8 cellular contexts compared by ENCODE assay signal in genomic region chr3:32570426-32571191, GRCh38. TPM values are rescaled to one million over a fixed set of nuclear protein-coding genes. Genes with fewer than 3 reads are reported as not detected.
DNase-seq lines count a peak whose midpoint lies in the region; ATAC-seq and TF ChIP-seq lines count a peak whose summit lies in the region.

DYNC1LI1 (minus strand) TSS chr3:32570858; CDS start chr3:32570770, 88 bp downstream.

- H3K27me3 Mint-ChIP-seq in activated T-cell treated with anti-CD3 and anti-CD28 coated beads, Interleukin-2, amount 50 U/mL, for 4 hours (ENCODE audit: low read depth) = no peaks in the 10 kb centered on the region

- peaks cover 31% of the 10 kb centered on the region for H3K4me1 Mint-ChIP-seq in activated T-cell treated with anti-CD3 and anti-CD28 coated beads, Interleukin-2, amount 50 U/mL, for 4 hours (ENCODE audit: low read depth)

- no peaks in the 10 kb centered on the region for H4K20me1 ChIP-seq in KMS-11 (ENCODE audit: insufficient read depth)

- TF ChIP-seq CTCF in KMS-11 (conservative IDR thresholded peaks at IDR 0.05; ENCODE audit: low read depth, low read length) = no peak
- TF ChIP-seq CTCF in Panc1 (IDR thresholded peaks at IDR 0.05) = no peak

- H3K9ac ChIP-seq in KMS-11 (peak within 1 kb of the TSS; percentile 90), mucosa of stomach (ENCODE audit: low read length) (peak within 1 kb of the TSS; percentile 92)

- peaks cover 4% of the 10 kb centered on the region for H3K36me3 Mint-ChIP-seq in activated T-cell treated with anti-CD3 and anti-CD28 coated beads, Interleukin-2, amount 50 U/mL, for 4 hours (ENCODE audit: insufficient read depth)

- peaks cover 27% of the 10 kb centered on the region for H3K79me2 ChIP-seq in KMS-11 (ENCODE audit: insufficient read depth, low read depth)

- intact Hi-C loops in Panc1 (cut with micrococcal nuclease; ENCODE audit: unreplicated experiment) = no loop called here

- in situ Hi-C loops in Panc1 (cut with HindIII; ENCODE audit: low pct_unique_long_range_greater_than_20kb, low sequenced_read_pairs) = no loop called here

- no TSS peak for BruUV-seq in Panc1 (replicated peaks; lab: Mats Ljungman, UMichigan)

- no peaks in the 10 kb centered on the region for H3K9me3 Mint-ChIP-seq in activated T-cell treated with anti-CD3 and anti-CD28 coated beads, Interleukin-2, amount 50 U/mL, for 4 hours

- H3K4me1 ChIP-seq in KMS-11 (ENCODE audit: low read depth, poor library complexity, severe bottlenecking) (peaks cover 18% of the 10 kb centered on the region), Panc1 (ENCODE audit: control insufficient read depth, insufficient read depth, low read length) (peaks cover 6% of the 10 kb centered on the region), esophagus (ENCODE audit: control insufficient read depth in 2 of 2, insufficient read depth in 2 of 2, low read length in 1 of 2) (no peaks in the 10 kb centered on the region), mucosa of stomach (ENCODE audit: control insufficient read depth, insufficient read depth, low read length) (peaks cover 19% of the 10 kb centered on the region)

- H3K9me3 ChIP-seq in Panc1 (ENCODE audit: control insufficient read depth, insufficient read depth, low read depth, low read length) (no peaks in the 10 kb centered on the region), esophagus (ENCODE audit: control insufficient read depth in 2 of 2, insufficient read depth in 1 of 2, low read depth in 1 of 2, low read length in 1 of 2) (no peaks in the 10 kb centered on the region), mucosa of stomach (ENCODE audit: control insufficient read depth, low read length) (no peaks in the 10 kb centered on the region)

- CTCF ChIA-PET in Panc1 (lab: Charles Lee) = no interaction called here

- peak within 1 kb of the TSS; percentile 95 for H3K4me3 Mint-ChIP-seq in activated T-cell treated with anti-CD3 and anti-CD28 coated beads, Interleukin-2, amount 50 U/mL, for 4 hours

- H3K36me3 ChIP-seq in KMS-11 (ENCODE audit: insufficient read depth) (no peaks in the 10 kb centered on the region), Panc1 (ENCODE audit: control insufficient read depth, insufficient read depth, low read length) (peaks cover 9% of the 10 kb centered on the region), esophagus (ENCODE audit: control insufficient read depth in 2 of 2, insufficient read depth in 2 of 2, low read length in 1 of 2) (peaks cover 0 to 3% of the 10 kb centered on the region in 2 donors), mucosa of stomach (ENCODE audit: control insufficient read depth, insufficient read depth, low read length) (no peaks in the 10 kb centered on the region)

- WGBS in esophagus, 2 donors = 0 to 1% methylated on average over 76 to 88 of the region's 88 CpGs

- POLR2A ChIA-PET in Panc1 (lab: Charles Lee) = no interaction called here

- no peaks in the 10 kb centered on the region for H3K27me3 ChIP-seq in KMS-11 (ENCODE audit: insufficient read depth, low read depth)
- no peaks in the 10 kb centered on the region for H3K27me3 ChIP-seq in Panc1 (ENCODE audit: control insufficient read depth, insufficient read depth, low read length)
- H3K27me3 ChIP-seq in esophagus (ENCODE audit: control insufficient read depth in 1 of 2, insufficient read depth in 2 of 2, low read length in 2 of 2) = no peaks in the 10 kb centered on the region
- no peaks in the 10 kb centered on the region for H3K27me3 ChIP-seq in mucosa of stomach (ENCODE audit: control insufficient read depth, insufficient read depth, low read length)

- peak within 1 kb of the TSS; percentile 92 for H3K4me2 ChIP-seq in KMS-11

- peak within 1 kb of the TSS; percentile 71 for H2AFZ ChIP-seq in KMS-11 (ENCODE audit: low read depth)

- H3K4me3 ChIP-seq in KMS-11 (IDR thresholded peaks at IDR 0.05; ENCODE audit: insufficient read depth, low read depth, low read length) (peak within 1 kb of the TSS; percentile 69), Panc1 (ENCODE audit: low read depth in 2 of 2, low read length in 2 of 2) (peak within 1 kb of the TSS; percentile 76 to 81), esophagus (ENCODE audit: low read depth in 1 of 2, low read length in 2 of 2) (peak within 1 kb of the TSS; percentile 81 to 96), mucosa of stomach (ENCODE audit: low read length) (peak within 1 kb of the TSS; percentile 92)

- peak; percentile 43 for DNase-seq in DMS53 treated with DMSO at 0.1 percent for 48 hours (lab: John Stamatoyannopoulos, UW; ENCODE audit: unreplicated experiment)
- no peak for DNase-seq in Panc1 (ENCODE audit: low read depth, low spot score)
- DNase-seq in activated T-cell treated with anti-CD3 and anti-CD28 coated beads, Interleukin-2, amount 50 U/mL, for 4 hours = peak; percentile 91
- DNase-seq in stimulated activated CD8-positive, alpha-beta memory T cell treated with anti-CD3 and anti-CD28 coated beads, Interleukin-4, amount 100 ng/mL, for 48 hours = peak; percentile 97

- ATAC-seq in GM21786 (IDR thresholded peaks at IDR 0.05; ENCODE audit: unreplicated experiment) (peak; percentile 79), Panc1 (peak; percentile 97)
- ATAC-seq in activated T-cell treated with anti-CD3 and anti-CD28 coated beads, Interleukin-2, amount 50 U/mL, for 4 hours = peak; percentile 96 to 97

- H3K27ac ChIP-seq in KMS-11 (peak within 1 kb of the TSS; percentile 83), Panc1 (ENCODE audit: low read length) (peak within 1 kb of the TSS; percentile 87), esophagus (ENCODE audit: low read depth in 2 of 2, low read length in 1 of 2) (peak within 1 kb of the TSS; percentile 97 to 98)

RNA-seq across cellular contexts. Expression of gene DYNC1LI1, which starts in this region (rescaled TPM):
- total RNA-seq in Panc1 (2021; ENCODE audit: unreplicated experiment) = 30.5 TPM
- 27.2 TPM for polyA plus RNA-seq in Panc1 (2012; ENCODE audit: insufficient read length)
- total RNA-seq in activated T-cell treated with anti-CD3 and anti-CD28 coated beads, Interleukin-2, amount 50 U/mL, for 4 hours = 10 to 100 TPM; 53.1 to 54.1 (median 53.3) TPM
- polyA plus RNA-seq in esophagus = 10 to 100 TPM in 1 of 2 donors, 1 to 10 TPM in 1; 7.9 to 15.7 TPM
